ENCODE assay signal across 8 cellular contexts in genomic region chr1:19341201-19342076, GRCh38. TPM values are rescaled to one million over a fixed set of nuclear protein-coding genes. Genes with fewer than 3 reads are reported as not detected.
DNase-seq lines count a peak whose midpoint lies in the region; ATAC-seq, FAIRE-seq and TF ChIP-seq lines count a peak whose summit lies in the region.

No MANE protein-coding gene starts in this region.

- peaks cover 1% of the 10 kb centered on the region for H3K4me1 Mint-ChIP-seq in activated CD8-positive, alpha-beta T cell treated with anti-CD3 and anti-CD28 coated beads, Interleukin-2, amount 10 ng/mL, durations not matched to agents 7 days and 5 days (ENCODE audit: low read depth)
- peaks cover 7% of the 10 kb centered on the region for H3K4me1 Mint-ChIP-seq in memory B cell

- H3K4me3 Mint-ChIP-seq in activated CD8-positive, alpha-beta T cell treated with anti-CD3 and anti-CD28 coated beads, Interleukin-2, amount 10 ng/mL, durations not matched to agents 7 days and 5 days = no peak overlapping the region
- no peak overlapping the region for H3K4me3 Mint-ChIP-seq in memory B cell

- ATAC-seq in activated CD8-positive, alpha-beta T cell treated with anti-CD3 and anti-CD28 coated beads, Interleukin-2, amount 10 ng/mL, durations not matched to agents 7 days and 5 days = peak; percentile 66
- ATAC-seq in memory B cell (ENCODE audit: low read depth) (peak; percentile 79), GM21723 (IDR thresholded peaks at IDR 0.05; ENCODE audit: unreplicated experiment) (no peak)

- TF ChIP-seq CTCF in 22Rv1 (IDR thresholded peaks at IDR 0.05) = peak; percentile 94

- peak; percentile 94 for FAIRE-seq in GM12892 (lab: Jason Lieb, UNC)

- H3K27me3 Mint-ChIP-seq in activated CD8-positive, alpha-beta T cell treated with anti-CD3 and anti-CD28 coated beads, Interleukin-2, amount 10 ng/mL, durations not matched to agents 7 days and 5 days (ENCODE audit: low read depth) = no peaks in the 10 kb centered on the region
- H3K27me3 Mint-ChIP-seq in memory B cell = no peaks in the 10 kb centered on the region

- H3K27ac Mint-ChIP-seq in activated CD8-positive, alpha-beta T cell treated with anti-CD3 and anti-CD28 coated beads, Interleukin-2, amount 10 ng/mL, durations not matched to agents 7 days and 5 days = peak overlapping the region; percentile 28
- H3K27ac Mint-ChIP-seq in memory B cell = no peak overlapping the region

- H3K9me3 Mint-ChIP-seq in activated CD8-positive, alpha-beta T cell treated with anti-CD3 and anti-CD28 coated beads, Interleukin-2, amount 10 ng/mL, durations not matched to agents 7 days and 5 days (ENCODE audit: insufficient read depth) = no peaks in the 10 kb centered on the region
- no peaks in the 10 kb centered on the region for H3K9me3 Mint-ChIP-seq in memory B cell

- no peak for TF ChIP-seq POLR2A in GM12892 (IDR thresholded peaks at IDR 0.05; ENCODE audit: low read depth, low read length)

- peak; percentile 85 for DNase-seq in GM12892 (ENCODE audit: insufficient read length)
- peak; percentile 11 for DNase-seq in NCI-H446 treated with DMSO at 0.1 percent for 48 hours (lab: John Stamatoyannopoulos, UW)
- peak; percentile 80 for DNase-seq in activated CD8-positive, alpha-beta T cell treated with anti-CD3 and anti-CD28 coated beads, Interleukin-2, amount 10 ng/mL, durations not matched to agents 7 days and 5 days
- peak; percentile 67 for DNase-seq in effector CD4-positive, alpha-beta T cell
- peak; percentile 66 to 73 for DNase-seq in memory B cell (ENCODE audit: low spot score in 2 of 2)
- DNase-seq in stimulated activated CD8-positive, alpha-beta memory T cell treated with anti-CD3 and anti-CD28 coated beads, Interleukin-15, amount 100 ng/mL, for 48 hours (ENCODE audit: low read depth in 2 of 2) = peak; percentile 56 to 63

- H3K27ac ChIP-seq in 22Rv1 = no peak overlapping the region

- POLR2A ChIA-PET in activated CD8-positive, alpha-beta T cell treated with anti-CD3 and anti-CD28 coated beads, Interleukin-2, amount 10 ng/mL, durations not matched to agents 7 days and 5 days (lab: Charles Lee) = no interaction called here

- CTCF ChIA-PET in activated CD8-positive, alpha-beta T cell treated with anti-CD3 and anti-CD28 coated beads, Interleukin-2, amount 10 ng/mL, durations not matched to agents 7 days and 5 days (lab: Charles Lee) = interaction anchor here (0.6 to 1.8 kb wide), 7 partner anchors 10 to 320 kb away, joined by 3 to 6 read pairs (median 4); partner anchors contain the start of gene NBL1

- H3K36me3 Mint-ChIP-seq in activated CD8-positive, alpha-beta T cell treated with anti-CD3 and anti-CD28 coated beads, Interleukin-2, amount 10 ng/mL, durations not matched to agents 7 days and 5 days (ENCODE audit: low read depth) = peaks cover 51% of the 10 kb centered on the region
- peaks cover 18% of the 10 kb centered on the region for H3K36me3 Mint-ChIP-seq in memory B cell

RNA-seq across cellular contexts. Expression of gene SLC66A1, which starts 29.3 kb away (rescaled TPM):
- 3.9 TPM for polyA plus RNA-seq in GM12892 (2012; ENCODE audit: missing spikeins)
- total RNA-seq in activated CD8-positive, alpha-beta T cell treated with anti-CD3 and anti-CD28 coated beads, Interleukin-2, amount 10 ng/mL, durations not matched to agents 7 days and 5 days = 1 to 10 TPM; 4.0 to 5.3 TPM

RNA-seq across cellular contexts. Expression of gene AKR7A2, which starts 29.5 kb away (rescaled TPM):
- polyA plus RNA-seq in GM12892 (2012; ENCODE audit: missing spikeins) = 29.5 TPM
- 10 to 100 TPM; 46.3 to 50.6 TPM for total RNA-seq in activated CD8-positive, alpha-beta T cell treated with anti-CD3 and anti-CD28 coated beads, Interleukin-2, amount 10 ng/mL, durations not matched to agents 7 days and 5 days

RNA-seq across cellular contexts. Expression of gene AKR7A3, which starts 52.9 kb away (rescaled TPM):
- polyA plus RNA-seq in GM12892 (2012; ENCODE audit: missing spikeins) = 0.30 TPM
- total RNA-seq in activated CD8-positive, alpha-beta T cell treated with anti-CD3 and anti-CD28 coated beads, Interleukin-2, amount 10 ng/mL, durations not matched to agents 7 days and 5 days = under 1 TPM; 0.37 to 0.61 TPM

Comparison
In these comparisons a context has a peak if more than half of its experiments do, and no peak if none do; other contexts are left out.
1. DNase-seq: peak in every context shown above with its lines; median percentile 85 in GM12892; 80 in activated CD8-positive, alpha-beta T cell treated with anti-CD3 and anti-CD28 coated beads, Interleukin-2, amount 10 ng/mL, durations not matched to agents 7 days and 5 days; 70 in memory B cell; 67 in effector CD4-positive, alpha-beta T cell; 60 in stimulated activated CD8-positive, alpha-beta memory T cell treated with anti-CD3 and anti-CD28 coated beads, Interleukin-15, amount 100 ng/mL, for 48 hours; 11 in NCI-H446 treated with DMSO at 0.1 percent for 48 hours.